In genomic region chr5:100516285-100516684, GRCh38 we compare ENCODE assay signal across 18 cellular contexts. TPM values are rescaled to one million over a fixed set of nuclear protein-coding genes. Genes with fewer than 3 reads are reported as not detected.
A peak's percentile ranks its signal among the peaks of the same experiment; 100 is the strongest.
DNase-seq lines count a peak whose midpoint lies in the region; ATAC-seq and TF ChIP-seq lines count a peak whose summit lies in the region.
"Had no signal": no experiment of that assay in that cellular context is flagged by ENCODE, and none has a peak within 500 bp of the region (broad histone marks: within the 10 kb centered on the region; RNA-seq: fewer than 3 reads in every experiment).

No MANE protein-coding gene starts in this region.

- ATAC-seq in GM18519 (IDR thresholded peaks at IDR 0.05; ENCODE audit: low FRiP score, unreplicated experiment) (peak; percentile 63), GM21360 (IDR thresholded peaks at IDR 0.05; ENCODE audit: unreplicated experiment) (peak; percentile 52), HG02938 (IDR thresholded peaks at IDR 0.05; ENCODE audit: unreplicated experiment) (peak; percentile 53), HG03460 (IDR thresholded peaks at IDR 0.05; ENCODE audit: unreplicated experiment) (peak; percentile 59)
- ATAC-seq: CD8-positive, alpha-beta T cell; Panc1; stimulated activated naive CD8-positive, alpha-beta T cell treated with anti-CD3 and anti-CD28 coated beads, Interleukin-15, amount 100 ng/mL, for 72 hours had no signal

- H3K27ac ChIP-seq in brain microvascular endothelial cell (no peak overlapping the region), PC-9 (no peak overlapping the region)
- H3K27ac ChIP-seq: coronary artery had no signal

- H3K9me2 ChIP-seq in PC-9 (ENCODE audit: insufficient read depth) = no peaks in the 10 kb centered on the region

- no peaks in the 10 kb centered on the region for H3K79me2 ChIP-seq in PC-9 (ENCODE audit: low read depth)

- H3K4me3 ChIP-seq in brain microvascular endothelial cell (ENCODE audit: low read depth, low read length) (no peak overlapping the region), PC-9 (no peak overlapping the region)
- H3K4me3 ChIP-seq: coronary artery had no signal

- H3K4me1 ChIP-seq in PC-9 (replicated peaks; ENCODE audit: insufficient read depth) = no peaks in the 10 kb centered on the region

- POLR2A ChIA-PET in PC-9 (lab: Charles Lee; ENCODE audit: unreplicated experiment) = no interaction called here

- H3K4me2 ChIP-seq in PC-9 = no peak overlapping the region

- DNase-seq in brain microvascular endothelial cell (no peak), NOMO-1 treated with DMSO at 0.1 percent for 48 hours (lab: John Stamatoyannopoulos, UW; ENCODE audit: unreplicated experiment) (no peak), PC-9 (no peak)
- no peak for DNase-seq in stimulated activated CD4-positive, alpha-beta T cell treated with anti-CD3 and anti-CD28 coated beads, Interleukin-4, amount 100 ng/mL, for 24 hours
- DNase-seq: activated CD4-positive, alpha-beta T cell treated with anti-CD3 and anti-CD28 coated beads, Interleukin-2, amount 10 ng/mL, durations not matched to agents 24 days and 14 days; activated CD8-positive, alpha-beta memory T cell treated with anti-CD3 and anti-CD28 coated beads, Interleukin-2, amount 50 U/mL, for 48 hours; CD8-positive, alpha-beta T cell; foreskin fibroblast; H9; MV-4-11; NCI-H69; stimulated activated naive CD8-positive, alpha-beta T cell treated with anti-CD3 and anti-CD28 coated beads, Interleukin-15, amount 100 ng/mL, for 72 hours had no signal

- in situ Hi-C loops in brain microvascular endothelial cell (cut with HindIII; ENCODE audit: low pct_ligation_motif_present, low sequenced_read_pairs) = no loop called here

- H3F3A ChIP-seq in PC-9 (ENCODE audit: insufficient read depth, low read depth) = no peaks in the 10 kb centered on the region

- H3K9me3 ChIP-seq in PC-9 (ENCODE audit: insufficient read depth, low read depth) = no peaks in the 10 kb centered on the region

- H2AFZ ChIP-seq in PC-9 = no peak overlapping the region

- intact Hi-C loops in PC-9 (cut with micrococcal nuclease; ENCODE audit: unreplicated experiment) = no loop called here

- BruUV-seq in PC-9 (replicated peaks; lab: Mats Ljungman, UMichigan) = no TSS peak

- H3K27me3 ChIP-seq in brain microvascular endothelial cell (replicated peaks) = no peaks in the 10 kb centered on the region
- no peaks in the 10 kb centered on the region for H3K27me3 ChIP-seq in PC-9 (ENCODE audit: insufficient read depth, low read depth)

- TF ChIP-seq CTCF in brain microvascular endothelial cell (IDR thresholded peaks at IDR 0.05; ENCODE audit: low read depth, low read length, missing control alignments) (no peak), PC-9 (conservative IDR thresholded peaks at IDR 0.05) (no peak)

- H3K36me3 ChIP-seq in brain microvascular endothelial cell (replicated peaks) (no peaks in the 10 kb centered on the region), PC-9 (ENCODE audit: low read depth) (no peaks in the 10 kb centered on the region)

- CTCF ChIA-PET in PC-9 (lab: Charles Lee) = no interaction called here

- H4K20me1 ChIP-seq in PC-9 (ENCODE audit: insufficient read depth) = no peaks in the 10 kb centered on the region

RNA-seq across cellular contexts. Expression of gene FAM174A, which starts 18.9 kb away (rescaled TPM):
- 9.2 and 11.6 TPM in 2 replicates for total RNA-seq in PC-9 (2021)
